9 cellular contexts compared by ENCODE assay signal in the genomic region with DNA sequence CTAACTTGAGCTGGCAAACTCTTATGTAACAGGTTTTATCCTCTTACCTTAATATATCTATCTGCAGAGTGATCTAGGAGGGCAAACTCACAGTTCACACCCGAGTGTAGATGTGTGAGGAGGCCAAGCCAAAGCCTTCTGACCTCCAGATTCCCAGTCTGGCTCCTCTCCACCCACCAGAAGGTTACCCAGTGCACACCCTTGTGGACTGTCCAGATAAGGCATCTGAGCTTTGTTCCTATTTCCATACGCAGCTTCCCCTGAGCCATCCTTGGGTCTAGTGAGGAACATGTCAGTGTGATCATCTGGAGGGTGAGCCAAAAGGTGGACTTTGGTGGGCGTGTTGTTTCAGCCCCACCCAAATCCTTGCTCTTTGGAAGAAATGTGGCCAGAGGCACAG.
DNase-seq lines count a peak whose midpoint lies in the region; ATAC-seq and TF ChIP-seq lines count a peak whose summit lies in the region.
"Had no signal": no experiment of that assay in that cellular context is flagged by ENCODE, and none has a peak within 500 bp of the region (broad histone marks: within the 10 kb centered on the region; RNA-seq: fewer than 3 reads in every experiment).

No MANE protein-coding gene starts in this region.

- no peaks in the 10 kb centered on the region for H3K9me3 ChIP-seq in endodermal cell (ENCODE audit: control insufficient read depth, low read length)

- H3K9me3 Mint-ChIP-seq in endodermal cell, result no peaks in the 10 kb centered on the region
- H3K9me3 Mint-ChIP-seq in activated T-cell treated with anti-CD3 and anti-CD28 coated beads, Interleukin-2, amount 50 U/mL, for 24 hours, result no peaks in the 10 kb centered on the region

- no peak overlapping the region for H3K27ac Mint-ChIP-seq in endodermal cell
- no peak overlapping the region for H3K27ac Mint-ChIP-seq in activated T-cell treated with anti-CD3 and anti-CD28 coated beads, Interleukin-2, amount 50 U/mL, for 24 hours

- no peak overlapping the region for H3K4me3 Mint-ChIP-seq in endodermal cell
- no peak overlapping the region for H3K4me3 Mint-ChIP-seq in activated T-cell treated with anti-CD3 and anti-CD28 coated beads, Interleukin-2, amount 50 U/mL, for 24 hours

- H3K36me3 ChIP-seq in endodermal cell (ENCODE audit: control insufficient read depth, insufficient read depth, low read length), result no peaks in the 10 kb centered on the region

- H3K27me3 ChIP-seq in endodermal cell (ENCODE audit: control insufficient read depth, insufficient read depth, low read length, poor library complexity, severe bottlenecking), result no peaks in the 10 kb centered on the region

- no peaks in the 10 kb centered on the region for H3K27me3 Mint-ChIP-seq in endodermal cell (ENCODE audit: insufficient read depth)
- no peaks in the 10 kb centered on the region for H3K27me3 Mint-ChIP-seq in activated T-cell treated with anti-CD3 and anti-CD28 coated beads, Interleukin-2, amount 50 U/mL, for 24 hours

- no peaks in the 10 kb centered on the region for H3K36me3 Mint-ChIP-seq in endodermal cell (ENCODE audit: low read depth)
- no peaks in the 10 kb centered on the region for H3K36me3 Mint-ChIP-seq in activated T-cell treated with anti-CD3 and anti-CD28 coated beads, Interleukin-2, amount 50 U/mL, for 24 hours (ENCODE audit: low read depth)

- ATAC-seq in GM21381 (IDR thresholded peaks at IDR 0.05; ENCODE audit: unreplicated experiment), result no peak

- H3K9ac ChIP-seq in endodermal cell (ENCODE audit: extremely low read depth, low read length, poor library complexity, severe bottlenecking), result no peak overlapping the region

- no peaks in the 10 kb centered on the region for H3K4me1 ChIP-seq in endodermal cell (ENCODE audit: control insufficient read depth, insufficient read depth, low read length)

- WGBS in endodermal cell (ENCODE audit: insufficient coverage in 1 of 2, insufficient read length in 1 of 2), 2 experiments, result 90 to 100% methylated on average over 1 to 3 of the region's 3 CpGs

- no peak overlapping the region for H3K4me3 ChIP-seq in endodermal cell (ENCODE audit: low read length)

- peak; percentile 56 for DNase-seq in NCI-H82 (lab: John Stamatoyannopoulos, UW)
- DNase-seq in endodermal cell, result peak; percentile 60
- DNase-seq in myocyte (ENCODE audit: low read depth), result peak; percentile 40
- DNase-seq in NCI-H187 treated with DMSO at 0.1 percent for 48 hours (lab: John Stamatoyannopoulos, UW), result no peak
- no peak for DNase-seq in mucosa of gallbladder (ENCODE audit: low spot score)
- no peak for DNase-seq in activated T-cell treated with anti-CD3 and anti-CD28 coated beads, Interleukin-2, amount 50 U/mL, for 24 hours
- DNase-seq: activated CD4-positive, alpha-beta T cell treated with anti-CD3 and anti-CD28 coated beads, Interleukin-2, amount 50 U/mL, for 48 hours had no signal

- H3K4me1 Mint-ChIP-seq in endodermal cell, result no peaks in the 10 kb centered on the region
- H3K4me1 Mint-ChIP-seq in activated T-cell treated with anti-CD3 and anti-CD28 coated beads, Interleukin-2, amount 50 U/mL, for 24 hours (ENCODE audit: low read depth), result no peaks in the 10 kb centered on the region

- TF ChIP-seq CTCF in GM12872 (IDR thresholded peaks at IDR 0.05; ENCODE audit: insufficient read depth, low read depth, low read length) (peak; percentile 21; the same call in 1 of the 3 replicates), endodermal cell (conservative IDR thresholded peaks at IDR 0.05) (peak; percentile 50)

- H3K27ac ChIP-seq in endodermal cell (ENCODE audit: low read depth, low read length), result no peak overlapping the region

Comparison
In these comparisons a context has a peak if more than half of its experiments do, and no peak if none do; other contexts are left out.
1. DNase-seq: peak in NCI-H82 (single experiment), endodermal cell (single experiment) and myocyte (single experiment); none in NCI-H187 treated with DMSO at 0.1 percent for 48 hours (single experiment), mucosa of gallbladder (single experiment) and activated T-cell treated with anti-CD3 and anti-CD28 coated beads, Interleukin-2, amount 50 U/mL, for 24 hours (single experiment).